9 cellular contexts compared by ENCODE assay signal in genomic region chr1:235047331-235047871, GRCh38.
DNase-seq lines count a peak whose midpoint lies in the region; ATAC-seq and TF ChIP-seq lines count a peak whose summit lies in the region.
"Had no signal": no experiment of that assay in that cellular context is flagged by ENCODE, and none has a peak within 500 bp of the region (broad histone marks: within the 10 kb centered on the region; RNA-seq: fewer than 3 reads in every experiment).

No MANE protein-coding gene starts in this region.

- H3K27me3 Mint-ChIP-seq in T-helper 1 cell treated with Interleukin-12 subunit alpha and Interleukin-12 subunit beta and Interleukin-4 antibody, amounts not matched to agents 30 μg/mL and 1 μg/mL, for 36 hours (ENCODE audit: low read depth) = no peaks in the 10 kb centered on the region
- no peaks in the 10 kb centered on the region for H3K27me3 Mint-ChIP-seq in activated T-helper 2 cell treated with anti-CD3 and anti-CD28 coated beads, Interferon-gamma antibody, Interleukin-2, Interleukin-4, amounts not matched to agents 10 μg/mL and 5 μg/mL and 100 μg/mL, durations not matched to agents 14 hours and 24 hours and 36 hours (ENCODE audit: low read depth)

- peaks cover 47% of the 10 kb centered on the region for H3K4me1 Mint-ChIP-seq in T-helper 1 cell treated with Interleukin-12 subunit alpha and Interleukin-12 subunit beta and Interleukin-4 antibody, amounts not matched to agents 30 μg/mL and 1 μg/mL, for 36 hours (ENCODE audit: low read depth)
- H3K4me1 Mint-ChIP-seq in activated T-helper 2 cell treated with anti-CD3 and anti-CD28 coated beads, Interferon-gamma antibody, Interleukin-2, Interleukin-4, amounts not matched to agents 10 μg/mL and 5 μg/mL and 100 μg/mL, durations not matched to agents 14 hours and 24 hours and 36 hours (ENCODE audit: low read depth) = peaks cover 63% of the 10 kb centered on the region

- H3K36me3 ChIP-seq in left lung (no peaks in the 10 kb centered on the region), testis (ENCODE audit: low read depth, missing control alignments) (no peaks in the 10 kb centered on the region)
- H3K36me3 ChIP-seq: pancreas had no signal

- H3K4me3 ChIP-seq in left lung (no peak overlapping the region), testis (no peak overlapping the region)
- H3K4me3 ChIP-seq: pancreas had no signal

- H3K9me3 Mint-ChIP-seq in T-helper 1 cell treated with Interleukin-12 subunit alpha and Interleukin-12 subunit beta and Interleukin-4 antibody, amounts not matched to agents 30 μg/mL and 1 μg/mL, for 36 hours = no peaks in the 10 kb centered on the region
- H3K9me3 Mint-ChIP-seq in activated T-helper 2 cell treated with anti-CD3 and anti-CD28 coated beads, Interferon-gamma antibody, Interleukin-2, Interleukin-4, amounts not matched to agents 10 μg/mL and 5 μg/mL and 100 μg/mL, durations not matched to agents 14 hours and 24 hours and 36 hours = no peaks in the 10 kb centered on the region

- H3K27me3 ChIP-seq in left lung (no peaks in the 10 kb centered on the region), testis (no peaks in the 10 kb centered on the region)
- H3K27me3 ChIP-seq: pancreas had no signal

- no peak overlapping the region for H3K4me3 Mint-ChIP-seq in T-helper 1 cell treated with Interleukin-12 subunit alpha and Interleukin-12 subunit beta and Interleukin-4 antibody, amounts not matched to agents 30 μg/mL and 1 μg/mL, for 36 hours
- H3K4me3 Mint-ChIP-seq in activated T-helper 2 cell treated with anti-CD3 and anti-CD28 coated beads, Interferon-gamma antibody, Interleukin-2, Interleukin-4, amounts not matched to agents 10 μg/mL and 5 μg/mL and 100 μg/mL, durations not matched to agents 14 hours and 24 hours and 36 hours (ENCODE audit: low read depth) = peak overlapping the region; percentile 63

- no peak for ATAC-seq in left lung

- peaks cover 6% of the 10 kb centered on the region for H3K36me3 Mint-ChIP-seq in T-helper 1 cell treated with Interleukin-12 subunit alpha and Interleukin-12 subunit beta and Interleukin-4 antibody, amounts not matched to agents 30 μg/mL and 1 μg/mL, for 36 hours (ENCODE audit: low read depth)
- no peaks in the 10 kb centered on the region for H3K36me3 Mint-ChIP-seq in activated T-helper 2 cell treated with anti-CD3 and anti-CD28 coated beads, Interferon-gamma antibody, Interleukin-2, Interleukin-4, amounts not matched to agents 10 μg/mL and 5 μg/mL and 100 μg/mL, durations not matched to agents 14 hours and 24 hours and 36 hours (ENCODE audit: low read depth)

- H3K9me3 ChIP-seq in left lung (no peaks in the 10 kb centered on the region), testis (no peaks in the 10 kb centered on the region)
- H3K9me3 ChIP-seq: pancreas had no signal

- peak overlapping the region; percentile 66 to 86 for H3K27ac ChIP-seq in left lung
- peak overlapping the region; percentile 53 to 85 for H3K27ac ChIP-seq in testis

- H3K4me1 ChIP-seq in left lung = peaks cover 8 to 24% of the 10 kb centered on the region in 2 donors
- peaks cover 16% of the 10 kb centered on the region for H3K4me1 ChIP-seq in testis
- H3K4me1 ChIP-seq: pancreas had no signal

- 60 to 68% methylated on average over 5 to 6 of the region's 6 CpGs for WGBS in testis, 2 donors

- intact Hi-C loops in activated T-helper 2 cell treated with anti-CD3 and anti-CD28 coated beads, Interferon-gamma antibody, Interleukin-2, Interleukin-4, amounts not matched to agents 10 μg/mL and 5 μg/mL and 100 μg/mL, durations not matched to agents 14 hours and 24 hours and 36 hours (cut with micrococcal nuclease) = no loop called here
- intact Hi-C loops in left lung (cut with DNase I) (no loop called here), testis (cut with DNase I; ENCODE audit: low total_unique reads) (no loop called here)

- H3K27ac Mint-ChIP-seq in T-helper 1 cell treated with Interleukin-12 subunit alpha and Interleukin-12 subunit beta and Interleukin-4 antibody, amounts not matched to agents 30 μg/mL and 1 μg/mL, for 36 hours = peak overlapping the region; percentile 94
- peak overlapping the region; percentile 99 for H3K27ac Mint-ChIP-seq in activated T-helper 2 cell treated with anti-CD3 and anti-CD28 coated beads, Interferon-gamma antibody, Interleukin-2, Interleukin-4, amounts not matched to agents 10 μg/mL and 5 μg/mL and 100 μg/mL, durations not matched to agents 14 hours and 24 hours and 36 hours

- TF ChIP-seq CTCF in left lung (IDR thresholded peaks at IDR 0.05) (no peak), testis (IDR thresholded peaks at IDR 0.05) (no peak)

- no peak for DNase-seq in T-helper 1 cell
- no peak for DNase-seq in activated T-helper 2 cell treated with anti-CD3 and anti-CD28 coated beads, Interferon-gamma antibody, Interleukin-2, Interleukin-4, amounts not matched to agents 10 μg/mL and 5 μg/mL and 100 μg/mL, durations not matched to agents 14 hours and 24 hours and 36 hours (ENCODE audit: low spot score)
- DNase-seq in left lung = no peak
- DNase-seq in testis = no peak
- DNase-seq in ACHN = no peak
- no peak for DNase-seq in NCI-H510A (lab: John Stamatoyannopoulos, UW)
- no peak for DNase-seq in HK-2 (ENCODE audit: unreplicated experiment)

- no peak for TF ChIP-seq POLR2A in testis (IDR thresholded peaks at IDR 0.05)

- in situ Hi-C loops in ACHN (cut with HindIII; ENCODE audit: low pct_ligation_motif_present, low pct_unique_long_range_greater_than_20kb, low sequenced_read_pairs) = no loop called here
